ENCODE assay signal across 20 cellular contexts in the genomic region with DNA sequence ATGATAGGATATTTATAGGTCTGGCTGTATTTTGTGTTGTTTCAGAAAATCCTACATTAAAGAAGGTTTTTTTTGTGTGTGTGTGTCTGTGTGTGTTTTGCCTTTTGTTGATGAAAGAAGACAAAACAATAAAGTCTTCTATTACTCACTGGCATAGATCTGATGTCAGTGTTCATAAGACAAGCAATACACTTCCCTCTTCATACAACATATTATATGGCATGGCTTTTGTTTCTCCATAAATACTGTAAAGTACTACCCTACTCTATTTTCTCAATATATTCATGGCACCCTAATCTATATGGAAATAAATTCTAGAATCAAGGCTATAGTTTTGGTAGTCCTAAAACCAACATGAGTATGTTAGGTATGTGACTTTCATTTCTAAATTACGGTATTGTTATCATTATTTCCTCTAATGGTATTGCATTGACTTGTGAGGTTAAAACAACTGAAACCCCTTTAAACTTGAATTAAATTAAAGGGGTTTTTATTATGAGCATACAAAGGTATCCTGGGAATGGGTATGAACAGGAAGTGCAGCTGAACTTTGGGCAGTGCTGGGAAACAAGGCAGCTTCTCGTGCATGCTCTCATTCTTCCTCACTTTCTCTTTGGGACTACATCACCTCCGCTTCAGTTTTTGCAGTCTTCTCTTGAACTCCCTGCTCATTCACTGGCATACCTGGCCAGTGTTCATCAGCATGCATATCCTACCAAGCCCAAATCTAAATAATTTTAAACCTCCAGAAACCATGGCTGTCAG.
DNase-seq lines count a peak whose midpoint lies in the region; FAIRE-seq and TF ChIP-seq lines count a peak whose summit lies in the region.
"Had no signal": no experiment of that assay in that cellular context is flagged by ENCODE, and none has a peak within 500 bp of the region (broad histone marks: within the 10 kb centered on the region; RNA-seq: fewer than 3 reads in every experiment).

No MANE protein-coding gene starts in this region.

- H3K4me3 ChIP-seq in endothelial cell of umbilical vein (replicated peaks in 1 of 3; ENCODE audit: insufficient read depth in 1 of 3, low read depth in 1 of 3, low read length in 3 of 3) = no peak overlapping the region
- H3K4me3 ChIP-seq in mesenchymal stem cell (ENCODE audit: insufficient read depth in 1 of 2, low read depth in 1 of 2, low read length in 2 of 2) = peak overlapping the region in 1 of 2 experiments; percentile 40
- no peak overlapping the region for H3K4me3 ChIP-seq in SK-N-SH (ENCODE audit: low read depth in 2 of 2, low read length in 1 of 2)
- H3K4me3 ChIP-seq: gastrocnemius medialis, Peyer's patch, vagina had no signal

- H3K9me1 ChIP-seq in endothelial cell of umbilical vein (replicated peaks; ENCODE audit: control insufficient read depth, extremely low read depth, insufficient read depth, low read length) = no peaks in the 10 kb centered on the region

- H3K4me1 ChIP-seq in endothelial cell of umbilical vein (ENCODE audit: control insufficient read depth, extremely low read depth, insufficient read depth, low read length) (peaks cover 54% of the 10 kb centered on the region), mesenchymal stem cell (ENCODE audit: control insufficient read depth, insufficient read depth, low read depth, low read length) (peaks cover 3% of the 10 kb centered on the region), SK-N-SH (ENCODE audit: control insufficient read depth in 1 of 2, insufficient read depth in 2 of 2, low read depth in 1 of 2, low read length in 1 of 2) (peaks cover 0 to 6% of the 10 kb centered on the region in 2 experiments; a peak in 2 of 4 replicates)

- H3F3A ChIP-seq in SK-N-SH (replicated peaks; ENCODE audit: insufficient read depth) = peaks cover 10% of the 10 kb centered on the region

- H2AFZ ChIP-seq in endothelial cell of umbilical vein (ENCODE audit: low read depth, low read length) (no peak overlapping the region), mesenchymal stem cell (ENCODE audit: low read depth, low read length) (no peak overlapping the region), SK-N-SH (ENCODE audit: low read depth) (no peak overlapping the region)

- no TSS peak for BruUV-seq in endothelial cell of umbilical vein (replicated peaks; lab: Mats Ljungman, UMichigan)

- POLR2A ChIA-PET in endothelial cell of umbilical vein (lab: Charles Lee) = interaction anchor here (1.1 kb wide), 2 partner anchors 11 to 20 kb away, joined by 3 to 6 read pairs; no protein-coding TSS in a partner anchor
- POLR2A ChIA-PET in SK-N-SH (lab: Yijun Ruan, JAX) = no interaction called here

- WGBS in mesenchymal stem cell = 44% methylated on average over 2 of the region's 3 CpGs
- 59% methylated on average over 3 of the region's 3 CpGs for WGBS in SK-N-SH (ENCODE audit: low lambda C conversion rate)

- no peak overlapping the region for H2AK5ac ChIP-seq in mesenchymal stem cell (ENCODE audit: low read length, severe bottlenecking)

- no peak overlapping the region for H4K91ac ChIP-seq in mesenchymal stem cell (ENCODE audit: low read length)

- H3K79me2 ChIP-seq in endothelial cell of umbilical vein (ENCODE audit: control insufficient read depth, insufficient read depth, low read length) = peaks cover 8% of the 10 kb centered on the region
- peaks cover 7% of the 10 kb centered on the region for H3K79me2 ChIP-seq in SK-N-SH (ENCODE audit: insufficient read depth)

- H3K14ac ChIP-seq in mesenchymal stem cell (ENCODE audit: low read length in 2 of 2) = no peak overlapping the region

- FAIRE-seq in endothelial cell of umbilical vein (lab: Jason Lieb, UNC) = peak; percentile 38

- CTCF ChIA-PET in endothelial cell of umbilical vein (lab: Charles Lee) (interaction anchor here (1.1 to 3.3 kb wide), 10 partner anchors 8 to 89 kb away, joined by 3 to 11 read pairs (median 4); no protein-coding TSS in a partner anchor), SK-N-SH (lab: Yijun Ruan, JAX) (no interaction called here)

- H3K4ac ChIP-seq in mesenchymal stem cell (ENCODE audit: low read depth in 1 of 2, low read length in 2 of 2) = no peak overlapping the region

- no peaks in the 10 kb centered on the region for H3K9me3 ChIP-seq in endothelial cell of umbilical vein (replicated peaks; ENCODE audit: control insufficient read depth, insufficient read depth, low read length)
- no peaks in the 10 kb centered on the region for H3K9me3 ChIP-seq in mesenchymal stem cell (ENCODE audit: control insufficient read depth, low read length)
- no peaks in the 10 kb centered on the region for H3K9me3 ChIP-seq in SK-N-SH
- H3K9me3 ChIP-seq: gastrocnemius medialis, Peyer's patch, vagina had no signal

- H4K8ac ChIP-seq in mesenchymal stem cell (ENCODE audit: low read length) = no peak overlapping the region

- H4K20me1 ChIP-seq in endothelial cell of umbilical vein (replicated peaks; ENCODE audit: control insufficient read depth, extremely low read depth, insufficient read depth, low read length) (no peaks in the 10 kb centered on the region), SK-N-SH (ENCODE audit: insufficient read depth) (no peaks in the 10 kb centered on the region)

- intact Hi-C loops in endothelial cell of umbilical vein (cut with micrococcal nuclease) = loop anchor here (1.0 kb wide), 2 partner anchors 9 to 10 kb away; no protein-coding TSS in a partner anchor

- dilution Hi-C loops in endothelial cell of umbilical vein (cut with MboI; ENCODE audit: extremely low pct_ligation_motif_present, low sequenced_read_pairs) = no loop called here

- TF ChIP-seq RAD21 in SK-N-SH (IDR thresholded peaks at IDR 0.05; ENCODE audit: low read length) = no peak

- H3K18ac ChIP-seq in mesenchymal stem cell (ENCODE audit: low read depth in 1 of 2, low read length in 2 of 2) = no peak overlapping the region

- H2BK15ac ChIP-seq in mesenchymal stem cell (ENCODE audit: low read depth, poor library complexity, severe bottlenecking) = no peak overlapping the region

- peaks cover 20% of the 10 kb centered on the region for H3K79me1 ChIP-seq in mesenchymal stem cell (replicated peaks; ENCODE audit: low read length, poor library complexity, severe bottlenecking)

- no peak for TF ChIP-seq EP300 in SK-N-SH (IDR thresholded peaks at IDR 0.05; ENCODE audit: borderline replicate concordance in 1 of 2, low read depth in 1 of 2, low read length in 1 of 2)

- H3K27ac ChIP-seq in angular gyrus (ENCODE audit: low read depth, low read length) = peak overlapping the region; percentile 5
- H3K27ac ChIP-seq in endothelial cell of umbilical vein (ENCODE audit: insufficient read depth, low read depth, low read length) = peak overlapping the region; percentile 10
- H3K27ac ChIP-seq in mesenchymal stem cell (ENCODE audit: low read length, poor library complexity, severe bottlenecking) = no peak overlapping the region
- peak overlapping the region; percentile 76 for H3K27ac ChIP-seq in temporal lobe (ENCODE audit: low read depth, low read length)
- H3K27ac ChIP-seq in SK-N-SH (ENCODE audit: low read depth in 2 of 2, low read length in 1 of 2) = no peak overlapping the region
- H3K27ac ChIP-seq: epithelial cell of prostate, vagina had no signal

- H3K27me3 ChIP-seq in endothelial cell of umbilical vein (ENCODE audit: control insufficient read depth in 2 of 2, insufficient read depth in 2 of 2, low read length in 2 of 2) = no peaks in the 10 kb centered on the region
- no peaks in the 10 kb centered on the region for H3K27me3 ChIP-seq in mesenchymal stem cell (ENCODE audit: control insufficient read depth in 1 of 2, insufficient read depth in 1 of 2, low read length in 2 of 2)
- no peaks in the 10 kb centered on the region for H3K27me3 ChIP-seq in SK-N-SH (ENCODE audit: insufficient read depth)
- H3K27me3 ChIP-seq: gastrocnemius medialis, Peyer's patch, vagina had no signal

- DNase-seq in endothelial cell of umbilical vein (ENCODE audit: low read depth, low spot score) (peak; percentile 57), mesenchymal stem cell (no peak), SK-N-SH (no peak), superior temporal gyrus (ENCODE audit: extremely low spot score) (no peak)
- DNase-seq in activated effector memory CD4-positive, alpha-beta T cell treated with Interleukin-2 at 50 U/mL for 16 hours = no peak
- DNase-seq: activated CD4-positive, alpha-beta T cell treated with anti-CD3 and anti-CD28 coated beads for 1 hour; anterior cingulate cortex; COR-L47; EL; gastrocnemius medialis; natural killer cell; NCI-H146; NCI-H2227 treated with DMSO at 0.1 percent for 48 hours; Peyer's patch; stimulated activated naive CD8-positive, alpha-beta T cell treated with anti-CD3 and anti-CD28 coated beads, Interleukin-15, Interleukin-2, amounts not matched to agents 100 U/mL and 50 U/mL, for 24 hours; T1000 had no signal

- no peaks in the 10 kb centered on the region for H3K9me2 ChIP-seq in SK-N-SH

- H3K9ac ChIP-seq in endothelial cell of umbilical vein (replicated peaks; ENCODE audit: extremely low read depth, insufficient read depth, low read length) = no peak overlapping the region
- H3K9ac ChIP-seq in mesenchymal stem cell (ENCODE audit: low read length) = peak overlapping the region; percentile 30
- H3K9ac ChIP-seq in SK-N-SH = no peak overlapping the region

- H2BK5ac ChIP-seq in mesenchymal stem cell (ENCODE audit: low read depth, low read length, poor library complexity, severe bottlenecking) = no peak overlapping the region

- no peak for TF ChIP-seq POLR2A in endothelial cell of umbilical vein (IDR thresholded peaks at IDR 0.05; ENCODE audit: low read depth, low read length)

- H3K36me3 ChIP-seq in endothelial cell of umbilical vein (ENCODE audit: control insufficient read depth in 2 of 2, extremely low read depth in 1 of 2, insufficient read depth in 2 of 2, low read length in 2 of 2) (no peaks in the 10 kb centered on the region), mesenchymal stem cell (ENCODE audit: control insufficient read depth in 1 of 2, insufficient read depth in 2 of 2, low read depth in 1 of 2, low read length in 2 of 2) (peaks cover 0 to 32% of the 10 kb centered on the region in 2 experiments), SK-N-SH (replicated peaks in 1 of 2; ENCODE audit: control insufficient read depth in 1 of 2, insufficient read depth in 2 of 2, low read length in 1 of 2) (peaks cover 0 to 6% of the 10 kb centered on the region in 2 experiments)
- H3K36me3 ChIP-seq: gastrocnemius medialis, Peyer's patch, vagina had no signal

- no peak overlapping the region for H2BK12ac ChIP-seq in mesenchymal stem cell (ENCODE audit: low read length in 2 of 2)

- peak overlapping the region; percentile 40 for H3K4me2 ChIP-seq in endothelial cell of umbilical vein (ENCODE audit: insufficient read depth, low read length)
- no peak overlapping the region for H3K4me2 ChIP-seq in mesenchymal stem cell (ENCODE audit: low read length, poor library complexity, severe bottlenecking)
- H3K4me2 ChIP-seq in SK-N-SH = no peak overlapping the region

- no peak for TF ChIP-seq CTCF in endothelial cell of umbilical vein (IDR thresholded peaks at IDR 0.05; ENCODE audit: extremely low read depth in 1 of 2, insufficient read depth in 1 of 2, low read depth in 1 of 2, low read length in 2 of 2)
- TF ChIP-seq CTCF in SK-N-SH (IDR thresholded peaks at IDR 0.05) = no peak

- no peak overlapping the region for H3K23ac ChIP-seq in mesenchymal stem cell (ENCODE audit: low read length in 2 of 2)

- no peak overlapping the region for H2BK120ac ChIP-seq in mesenchymal stem cell (ENCODE audit: low read depth, low read length)

TF ChIP-seq in SK-N-SH, 30 proteins besides CTCF, POLR2A, EP300 and RAD21 (continues in another document):
- TF ChIP-seq TCF12 (IDR thresholded peaks at IDR 0.05) (no peak), FOXM1 (IDR thresholded peaks at IDR 0.05; ENCODE audit: low read depth) (no peak)

Comparison
In these comparisons a context has a peak if more than half of its experiments do, and no peak if none do; other contexts are left out.
1. H3K27ac ChIP-seq: peak in angular gyrus (single experiment), endothelial cell of umbilical vein (single experiment) and temporal lobe (single experiment); none in mesenchymal stem cell (single experiment) and SK-N-SH (0 of 2).